In the genomic region with DNA sequence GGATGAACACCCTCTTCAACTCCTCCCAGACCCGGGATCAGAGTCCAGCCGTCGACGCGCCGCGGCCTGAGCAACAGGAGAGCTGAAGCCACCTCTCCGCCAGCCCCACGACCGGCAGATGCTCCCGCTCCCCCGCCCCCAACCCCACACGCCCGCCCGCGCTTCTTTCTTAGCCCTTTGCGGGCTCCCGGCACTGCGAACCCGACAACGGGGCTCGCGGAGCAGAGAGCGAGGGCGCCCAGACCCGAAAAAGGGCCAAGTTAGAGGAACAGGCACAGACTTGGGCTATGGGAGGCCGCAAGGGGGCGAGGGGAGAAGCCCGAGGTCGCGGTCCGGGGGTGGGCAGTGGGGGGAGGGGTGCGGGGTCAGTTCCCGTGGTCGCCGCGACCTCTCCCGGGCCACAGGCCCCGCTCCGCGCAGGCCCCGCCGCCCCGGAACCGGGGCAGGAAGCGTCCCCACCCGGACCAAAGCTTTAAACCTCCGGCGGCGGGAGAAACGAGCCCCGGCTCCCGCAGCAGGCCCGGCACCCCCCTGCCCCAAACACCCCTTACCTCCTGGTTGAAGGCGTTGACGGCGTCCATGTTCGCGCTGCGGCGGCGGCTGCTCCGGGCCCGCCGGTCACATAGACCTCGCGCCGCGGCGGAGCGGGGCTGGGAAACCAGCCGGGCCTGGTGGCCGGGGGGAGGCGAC, we compare ENCODE assay signal across 8 cellular contexts. TPM values are rescaled to one million over a fixed set of nuclear protein-coding genes. Genes with fewer than 3 reads are reported as not detected.
DNase-seq lines count a peak whose midpoint lies in the region; ATAC-seq and TF ChIP-seq lines count a peak whose summit lies in the region.

No MANE protein-coding gene starts in this region.

- H3K4me3 Mint-ChIP-seq in type B pancreatic cell, result peak overlapping the region; percentile 77

- no peaks in the 10 kb centered on the region for H3K27me3 Mint-ChIP-seq in type B pancreatic cell

- H3K27me3 ChIP-seq in OCI-LY1 (ENCODE audit: insufficient read depth, low read length) (no peaks in the 10 kb centered on the region), neutrophil (no peaks in the 10 kb centered on the region)

- H3K36me3 Mint-ChIP-seq in type B pancreatic cell, result peaks cover 3% of the 10 kb centered on the region

- H3K79me2 ChIP-seq in OCI-LY1 (ENCODE audit: insufficient read depth, low read length), result peaks cover 55% of the 10 kb centered on the region

- peak overlapping the region; percentile 83 for H3K27ac Mint-ChIP-seq in type B pancreatic cell

- 0 out of 2 replicates have a peak, but pooled peaks cover 5% of the 10 kb centered on the region for H4K20me1 ChIP-seq in OCI-LY1 (ENCODE audit: insufficient read depth, low read length)

- peak overlapping the region; percentile 76 for H3K27ac ChIP-seq in OCI-LY1 (ENCODE audit: low read depth, low read length, poor library complexity, severe bottlenecking)
- H3K27ac ChIP-seq in neutrophil, result peak overlapping the region; percentile 92

- no peaks in the 10 kb centered on the region for H3K9me3 Mint-ChIP-seq in type B pancreatic cell

- H3K4me3 ChIP-seq in OCI-LY1 (ENCODE audit: low read depth, low read length, poor library complexity, severe bottlenecking) (peak overlapping the region; percentile 100), foreskin fibroblast (ENCODE audit: low read depth in 1 of 2, low read length in 2 of 2) (peak overlapping the region; percentile 75 to 94), neutrophil (ENCODE audit: low read depth in 1 of 2, low read length in 1 of 2) (peak overlapping the region; percentile 84 to 91)

- no peaks in the 10 kb centered on the region for H3F3A ChIP-seq in OCI-LY1 (ENCODE audit: insufficient read depth, low read length)

- peak overlapping the region; percentile 98 for H3K4me2 ChIP-seq in OCI-LY1 (ENCODE audit: low read length)

- peak; percentile 10 for ATAC-seq in HG02840 (IDR thresholded peaks at IDR 0.05; ENCODE audit: low FRiP score, unreplicated experiment)

- peak; percentile 32 for DNase-seq in NCI-H2029 (lab: John Stamatoyannopoulos, UW)
- DNase-seq in NCI-H2029 treated with DMSO at 0.1 percent for 48 hours (lab: John Stamatoyannopoulos, UW), result no peak
- DNase-seq in activated T-helper 9 cell treated with anti-CD3 and anti-CD28 coated beads, Interleukin-2, amount 50 U/mL, for 16 hours (ENCODE audit: low read depth), result peak; percentile 36
- peak in 1 of 2 donors; percentile 57 for DNase-seq in foreskin fibroblast
- DNase-seq in type B pancreatic cell (ENCODE audit: extremely low spot score, unreplicated experiment), result peak; percentile 70

- H3K4me1 ChIP-seq in OCI-LY1 (ENCODE audit: insufficient read depth, low read length, severe bottlenecking), result peaks cover 59% of the 10 kb centered on the region
- peaks cover 30 to 32% of the 10 kb centered on the region in 2 experiments for H3K4me1 ChIP-seq in neutrophil (ENCODE audit: control insufficient read depth in 1 of 2, insufficient read depth in 1 of 2, low read depth in 1 of 2, low read length in 1 of 2)

- H3K4me1 Mint-ChIP-seq in type B pancreatic cell (ENCODE audit: unreplicated experiment), result peaks cover 11% of the 10 kb centered on the region

- H2AFZ ChIP-seq in OCI-LY1 (ENCODE audit: low read length), result no peak overlapping the region

- H3K36me3 ChIP-seq in OCI-LY1 (ENCODE audit: insufficient read depth, low read length) (peaks cover 28% of the 10 kb centered on the region), neutrophil (no peaks in the 10 kb centered on the region)

- no peaks in the 10 kb centered on the region for H3K9me2 ChIP-seq in OCI-LY1 (ENCODE audit: low read depth, low read length)

- H3K9ac ChIP-seq in OCI-LY1 (ENCODE audit: low read length), result peak overlapping the region; percentile 100

- peak; percentile 9; the same call in 1 of the 2 replicates for TF ChIP-seq CTCF in OCI-LY1 (IDR thresholded peaks at IDR 0.05; ENCODE audit: low read length)
- TF ChIP-seq CTCF in foreskin fibroblast (IDR thresholded peaks at IDR 0.05; ENCODE audit: low read depth, low read length), result no peak
- TF ChIP-seq CTCF in neutrophil (IDR thresholded peaks at IDR 0.05), result no peak
- TF ChIP-seq CTCF in type B pancreatic cell (conservative IDR thresholded peaks at IDR 0.05), result peak; percentile 60

- H3K9me3 ChIP-seq in OCI-LY1 (ENCODE audit: low read length) (no peaks in the 10 kb centered on the region), neutrophil (no peaks in the 10 kb centered on the region)

RNA-seq across cellular contexts. Expression of gene SCAF4, which starts 0.7 kb away (rescaled TPM):
- total RNA-seq in type B pancreatic cell (ENCODE audit: low replicate concordance), result 38.8 and 53.2 TPM in 2 replicates

Comparison
In these comparisons a context has a peak if more than half of its experiments do, and no peak if none do; other contexts are left out.
1. CTCF ChIP-seq: peak in OCI-LY1 (single experiment) and type B pancreatic cell (single experiment); none in foreskin fibroblast (single experiment) and neutrophil (single experiment).
2. Peak in every context shown above with its lines, with median percentiles within 50 percentile points of each other: H3K4me3 ChIP-seq.